Comparison of ENCODE assay signal across 21 cellular contexts in genomic region chr2:168343586-168343985, GRCh38.
A peak's percentile ranks its signal among the peaks of the same experiment; 100 is the strongest.
DNase-seq lines count a peak whose midpoint lies in the region; TF ChIP-seq lines count a peak whose summit lies in the region.
"Had no signal": no experiment of that assay in that cellular context is flagged by ENCODE, and none has a peak within 500 bp of the region (broad histone marks: within the 10 kb centered on the region; RNA-seq: fewer than 3 reads in every experiment).

No MANE protein-coding gene starts in this region.

- DNase-seq in AG10803 (ENCODE audit: low read depth) (peak; percentile 17), MG63 (peak; percentile 49), brain microvascular endothelial cell (peak; percentile 49), iris pigment epithelial cell (ENCODE audit: low read depth) (peak; percentile 55), SHP77 (lab: John Stamatoyannopoulos, UW) (no peak), NCI-H187 treated with DMSO at 0.1 percent for 48 hours (lab: John Stamatoyannopoulos, UW) (no peak), NCI-H1417 treated with DMSO at 0.1 percent for 48 hours (lab: John Stamatoyannopoulos, UW) (no peak), colonic mucosa (no peak)
- DNase-seq: ACHN; activated CD4-positive, alpha-beta T cell treated with anti-CD3 and anti-CD28 coated beads, Interleukin-2, amount 50 U/mL, for 48 hours; hippocampal formation; Karpas-422; left colon; mucosa of descending colon; NCI-H187; NCI-H510A; occipital lobe; small intestine; trophoblast cell had no signal

- TF ChIP-seq CTCF in AG10803 (conservative IDR thresholded peaks at IDR 0.05; ENCODE audit: low read length) (no peak), brain microvascular endothelial cell (IDR thresholded peaks at IDR 0.05; ENCODE audit: low read depth, low read length, missing control alignments) (no peak), colonic mucosa (IDR thresholded peaks at IDR 0.05) (no peak)

- no peak overlapping the region for H3K9ac ChIP-seq in colonic mucosa (ENCODE audit: low read depth in 2 of 2, low read length in 2 of 2)

- no peak overlapping the region for H3K27ac ChIP-seq in brain microvascular endothelial cell
- no peak overlapping the region for H3K27ac ChIP-seq in colonic mucosa
- H3K27ac ChIP-seq: coronary artery, SK-N-MC had no signal

- intact Hi-C loops in colonic mucosa (cut with DNase I), result no loop called here

- in situ Hi-C loops in brain microvascular endothelial cell (cut with HindIII; ENCODE audit: low pct_ligation_motif_present, low sequenced_read_pairs), result no loop called here

- H3K4me1 ChIP-seq in colonic mucosa, result no peaks in the 10 kb centered on the region

- H3K27me3 ChIP-seq in MG63, result no peaks in the 10 kb centered on the region
- H3K27me3 ChIP-seq in brain microvascular endothelial cell (replicated peaks), result no peaks in the 10 kb centered on the region
- H3K27me3 ChIP-seq in colonic mucosa, result no peaks in the 10 kb centered on the region

- H3K9me3 ChIP-seq in MG63 (no peaks in the 10 kb centered on the region), colonic mucosa (no peaks in the 10 kb centered on the region)
- H3K9me3 ChIP-seq: mucosa of descending colon had no signal

- no peak overlapping the region for H3K4me3 ChIP-seq in AG10803 (ENCODE audit: low read length)
- no peak overlapping the region for H3K4me3 ChIP-seq in MG63
- H3K4me3 ChIP-seq in brain microvascular endothelial cell (ENCODE audit: low read depth, low read length), result no peak overlapping the region
- no peak overlapping the region for H3K4me3 ChIP-seq in colonic mucosa
- H3K4me3 ChIP-seq: coronary artery, mucosa of descending colon, SK-N-MC had no signal

- H3K36me3 ChIP-seq in MG63 (no peaks in the 10 kb centered on the region), brain microvascular endothelial cell (replicated peaks) (no peaks in the 10 kb centered on the region), colonic mucosa (no peaks in the 10 kb centered on the region)

Comparison
In these comparisons a context has a peak if more than half of its experiments do, and no peak if none do; other contexts are left out.
1. DNase-seq: peak in AG10803 (single experiment), MG63 (single experiment), brain microvascular endothelial cell (single experiment) and iris pigment epithelial cell (single experiment); none in SHP77 (0 of 2), NCI-H187 treated with DMSO at 0.1 percent for 48 hours (single experiment), NCI-H1417 treated with DMSO at 0.1 percent for 48 hours (single experiment) and colonic mucosa (single experiment).